23 cellular contexts compared by ENCODE assay signal in the genomic region with DNA sequence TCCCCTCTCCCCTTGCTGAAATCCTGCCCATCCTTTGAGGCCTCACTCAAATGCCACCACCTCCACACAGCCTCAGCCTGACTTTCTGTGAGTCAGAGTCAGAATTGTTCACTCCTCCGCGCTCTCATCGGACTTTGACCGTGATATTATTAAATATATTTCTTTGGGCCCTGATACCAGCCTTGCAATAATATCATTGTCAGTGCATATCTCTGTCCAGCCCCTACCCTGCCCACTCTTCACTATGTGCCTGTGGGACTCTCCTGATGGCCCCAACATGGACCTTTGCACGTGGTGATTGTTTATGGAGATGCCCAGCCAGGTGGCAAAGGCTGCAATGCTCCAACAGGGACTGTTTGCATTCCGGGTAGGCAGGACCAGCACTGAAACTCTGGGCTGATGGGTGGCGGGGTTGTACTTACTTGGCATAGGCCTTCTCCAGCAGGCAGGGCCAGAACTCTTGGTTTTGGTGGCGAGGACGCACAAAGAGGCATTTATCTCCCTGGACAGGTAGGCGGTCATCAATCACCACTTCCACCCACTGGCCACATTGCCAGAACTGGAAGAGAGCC. TPM values are rescaled to one million over a fixed set of nuclear protein-coding genes. Genes with fewer than 3 reads are reported as not detected.
"Had no signal": no experiment of that assay in that cellular context is flagged by ENCODE, and none has a peak within 500 bp of the region (broad histone marks: within the 10 kb centered on the region; RNA-seq: fewer than 3 reads in every experiment).

No MANE protein-coding gene starts in this region.

- H3K9me3 Mint-ChIP-seq: activated CD4-positive, alpha-beta memory T cell treated with anti-CD3 and anti-CD28 coated beads for 36 hours; activated naive CD4-positive, alpha-beta T cell treated with anti-CD3 and anti-CD28 coated beads, Interleukin-2, amount 10 ng/mL, durations not matched to agents 7 days and 5 days; activated T-cell treated with anti-CD3 and anti-CD28 coated beads, Interleukin-2, amount 50 U/mL, for 4 hours; dendritic cell treated with granulocyte-macrophage colony-stimulating factor and Interleukin-4, amounts not matched to agents 40 ng/mL and 50 ng/mL, for 4 days; naive thymus-derived CD4-positive, alpha-beta T cell; stimulated activated naive B cell treated with anti-CD40 and anti-IgM and Interleukin-4, amounts not matched to agents 10 μg/mL and 1 μg/mL and 100 μg/mL, for 72 hours; T-helper 2 cell treated with Interferon-gamma antibody and Interleukin-4, amounts not matched to agents 5 μg/mL and 100 μg/mL, for 36 hours had no signal

- ATAC-seq: activated T-cell treated with anti-CD3 and anti-CD28 coated beads, Interleukin-2, amount 50 U/mL, for 4 hours; mucosa of descending colon; naive thymus-derived CD4-positive, alpha-beta T cell; stimulated activated naive B cell treated with anti-CD40 and anti-IgM and Interleukin-4, amounts not matched to agents 10 μg/mL and 1 μg/mL and 100 μg/mL, for 72 hours had no signal

- DNase-seq: activated CD4-positive, alpha-beta memory T cell treated with anti-CD3 and anti-CD28 coated beads for 36 hours; activated CD4-positive, alpha-beta T cell treated with anti-CD3 and anti-CD28 coated beads for 4 hours; activated effector memory CD4-positive, alpha-beta T cell treated with Interleukin-2 at 50 U/mL for 16 hours; activated naive CD4-positive, alpha-beta T cell treated with anti-CD3 and anti-CD28 coated beads, Interleukin-2, amount 10 ng/mL, durations not matched to agents 7 days and 5 days; activated T-cell treated with anti-CD3 and anti-CD28 coated beads, Interleukin-2, amount 50 U/mL, for 4 hours; aorta; brain microvascular endothelial cell; central memory CD4-positive, alpha-beta T cell; effector memory CD4-positive, alpha-beta T cell; foreskin fibroblast; hippocampal formation; mucosa of descending colon; naive thymus-derived CD4-positive, alpha-beta T cell; ovary; sigmoid colon; spleen; stimulated activated CD4-positive, alpha-beta T cell treated with anti-CD3 and anti-CD28 coated beads, Interleukin-4, amount 100 ng/mL, for 4 hours; stimulated activated naive B cell treated with anti-CD40 and anti-IgM and Interleukin-4, amounts not matched to agents 10 μg/mL and 1 μg/mL and 100 μg/mL, for 72 hours had no signal

- H3K27ac ChIP-seq: brain microvascular endothelial cell, ovary, sigmoid colon, SK-N-MC, spleen had no signal

- H3K4me3 Mint-ChIP-seq: activated CD4-positive, alpha-beta memory T cell treated with anti-CD3 and anti-CD28 coated beads for 36 hours; activated naive CD4-positive, alpha-beta T cell treated with anti-CD3 and anti-CD28 coated beads, Interleukin-2, amount 10 ng/mL, durations not matched to agents 7 days and 5 days; activated T-cell treated with anti-CD3 and anti-CD28 coated beads, Interleukin-2, amount 50 U/mL, for 4 hours; dendritic cell treated with granulocyte-macrophage colony-stimulating factor and Interleukin-4, amounts not matched to agents 40 ng/mL and 50 ng/mL, for 4 days; naive thymus-derived CD4-positive, alpha-beta T cell; stimulated activated naive B cell treated with anti-CD40 and anti-IgM and Interleukin-4, amounts not matched to agents 10 μg/mL and 1 μg/mL and 100 μg/mL, for 72 hours; T-helper 2 cell treated with Interferon-gamma antibody and Interleukin-4, amounts not matched to agents 5 μg/mL and 100 μg/mL, for 36 hours had no signal

- H3K36me3 Mint-ChIP-seq: activated CD4-positive, alpha-beta memory T cell treated with anti-CD3 and anti-CD28 coated beads for 36 hours; activated naive CD4-positive, alpha-beta T cell treated with anti-CD3 and anti-CD28 coated beads, Interleukin-2, amount 10 ng/mL, durations not matched to agents 7 days and 5 days; naive thymus-derived CD4-positive, alpha-beta T cell; stimulated activated naive B cell treated with anti-CD40 and anti-IgM and Interleukin-4, amounts not matched to agents 10 μg/mL and 1 μg/mL and 100 μg/mL, for 72 hours had no signal

- H3K4me1 ChIP-seq: sigmoid colon, spleen had no signal

- H3K36me3 ChIP-seq: brain microvascular endothelial cell, ovary, sigmoid colon, spleen had no signal

- H3K4me1 Mint-ChIP-seq: naive thymus-derived CD4-positive, alpha-beta T cell had no signal

- H3K9me3 ChIP-seq: mucosa of descending colon, ovary, sigmoid colon, spleen had no signal

- H3K4me3 ChIP-seq: mucosa of descending colon, ovary, sigmoid colon, SK-N-MC, spleen had no signal

- H3K27ac Mint-ChIP-seq: activated CD4-positive, alpha-beta memory T cell treated with anti-CD3 and anti-CD28 coated beads for 36 hours; activated naive CD4-positive, alpha-beta T cell treated with anti-CD3 and anti-CD28 coated beads, Interleukin-2, amount 10 ng/mL, durations not matched to agents 7 days and 5 days; dendritic cell treated with granulocyte-macrophage colony-stimulating factor and Interleukin-4, amounts not matched to agents 40 ng/mL and 50 ng/mL, for 4 days; naive thymus-derived CD4-positive, alpha-beta T cell; stimulated activated naive B cell treated with anti-CD40 and anti-IgM and Interleukin-4, amounts not matched to agents 10 μg/mL and 1 μg/mL and 100 μg/mL, for 72 hours; T-helper 2 cell treated with Interferon-gamma antibody and Interleukin-4, amounts not matched to agents 5 μg/mL and 100 μg/mL, for 36 hours had no signal

- H3K27me3 ChIP-seq: brain microvascular endothelial cell, ovary, sigmoid colon had no signal

RNA-seq across cellular contexts. Expression of gene CAPN13, which starts 37.3 kb away (rescaled TPM):
- total RNA-seq: activated CD4-positive, alpha-beta memory T cell treated with anti-CD3 and anti-CD28 coated beads for 36 hours; aorta; lung microvascular endothelial cell; naive thymus-derived CD4-positive, alpha-beta T cell; sigmoid colon had no signal
- polyA plus RNA-seq: keratinocyte; naive thymus-derived CD4-positive, alpha-beta T cell had no signal
